In the genomic region with DNA sequence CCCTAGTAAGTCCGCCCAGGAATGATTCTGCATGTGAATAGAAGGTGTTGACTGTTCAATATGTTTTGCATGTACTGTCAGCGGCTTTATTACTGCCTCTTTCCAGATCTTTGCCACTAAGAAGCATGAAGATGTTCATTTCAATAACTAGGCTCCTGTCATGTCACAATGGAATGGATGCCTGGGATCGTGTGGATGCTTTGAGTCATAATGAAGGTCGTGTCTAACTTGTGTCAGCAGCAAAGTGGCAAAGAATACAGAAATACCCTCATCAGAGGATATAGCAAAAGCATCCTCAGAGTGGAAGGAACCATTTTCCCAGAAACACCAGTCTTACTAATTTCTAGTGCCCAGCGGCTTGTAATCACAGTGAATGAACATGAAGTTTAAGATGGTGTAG, we compare ENCODE assay signal across 24 cellular contexts.
"Had no signal": no experiment of that assay in that cellular context is flagged by ENCODE, and none has a peak within 500 bp of the region (broad histone marks: within the 10 kb centered on the region; RNA-seq: fewer than 3 reads in every experiment).

No MANE protein-coding gene starts in this region.

- H3K36me3 ChIP-seq: colonic mucosa, esophagus muscularis mucosa, esophagus squamous epithelium, gastrocnemius medialis, gastroesophageal sphincter, heart left ventricle, heart right ventricle had no signal

- H3K27me3 ChIP-seq: colonic mucosa, esophagus muscularis mucosa, gastrocnemius medialis had no signal

- H3K4me3 ChIP-seq: colonic mucosa, coronary artery, dorsolateral prefrontal cortex, esophagus muscularis mucosa, esophagus squamous epithelium, gastrocnemius medialis, gastroesophageal sphincter, heart left ventricle, heart right ventricle had no signal

- H3K9me3 ChIP-seq: colonic mucosa, esophagus muscularis mucosa, esophagus squamous epithelium, gastrocnemius medialis, gastroesophageal sphincter, heart left ventricle, heart right ventricle had no signal

- H3K27me3 Mint-ChIP-seq: dendritic cell treated with granulocyte-macrophage colony-stimulating factor and Interleukin-4, amounts not matched to agents 40 ng/mL and 50 ng/mL, for 4 days had no signal

- H3K4me1 Mint-ChIP-seq: endodermal cell had no signal

- H3K27ac ChIP-seq: colonic mucosa, coronary artery, dorsolateral prefrontal cortex, epithelial cell of prostate, esophagus muscularis mucosa, esophagus squamous epithelium, foreskin keratinocyte, gastrocnemius medialis, gastroesophageal sphincter, heart left ventricle, heart right ventricle had no signal

- H3K9me3 Mint-ChIP-seq: effector memory CD8-positive, alpha-beta T cell; endodermal cell had no signal

- DNase-seq: colonic mucosa; cortex of kidney; dermis blood vessel endothelial cell; dorsolateral prefrontal cortex; effector CD4-positive, alpha-beta T cell; effector CD8-positive, alpha-beta T cell; effector memory CD4-positive, alpha-beta T cell; effector memory CD8-positive, alpha-beta T cell; endodermal cell; erythroblast; esophagus squamous epithelium; foreskin fibroblast; foreskin keratinocyte; gastrocnemius medialis; glutamatergic neuron; head of caudate nucleus; heart left ventricle; heart right ventricle had no signal

- H3K27ac Mint-ChIP-seq: dendritic cell treated with granulocyte-macrophage colony-stimulating factor and Interleukin-4, amounts not matched to agents 40 ng/mL and 50 ng/mL, for 4 days; effector memory CD8-positive, alpha-beta T cell; endodermal cell had no signal

- H3K4me1 ChIP-seq: colonic mucosa, esophagus muscularis mucosa, esophagus squamous epithelium, foreskin keratinocyte, gastrocnemius medialis, gastroesophageal sphincter, heart left ventricle, heart right ventricle had no signal

- ATAC-seq: effector memory CD8-positive, alpha-beta T cell; esophagus mucosa; foreskin keratinocyte; gastrocnemius medialis; gastroesophageal sphincter; heart left ventricle; heart right ventricle had no signal

- H3K4me3 Mint-ChIP-seq: dendritic cell treated with granulocyte-macrophage colony-stimulating factor and Interleukin-4, amounts not matched to agents 40 ng/mL and 50 ng/mL, for 4 days; effector memory CD8-positive, alpha-beta T cell; endodermal cell had no signal
